In genomic region chr3:109545746-109546145, GRCh38 we compare ENCODE assay signal across 28 cellular contexts.
"Had no signal": no experiment of that assay in that cellular context is flagged by ENCODE, and none has a peak within 500 bp of the region (broad histone marks: within the 10 kb centered on the region; RNA-seq: fewer than 3 reads in every experiment).

No MANE protein-coding gene starts in this region.

- H3K27ac ChIP-seq: body of pancreas, colonic mucosa, left lung, lower lobe of right lung, right atrium auricular region, tibial artery, upper lobe of right lung had no signal

- DNase-seq: activated CD4-positive, alpha-beta T cell treated with anti-CD3 and anti-CD28 coated beads for 36 hours; activated CD4-positive, alpha-beta T cell treated with anti-CD3 and anti-CD28 coated beads, Interleukin-2, amount 50 U/mL, for 48 hours; activated CD4-positive, CD25-positive, alpha-beta regulatory T cell; activated CD8-positive, alpha-beta memory T cell treated with anti-CD3 and anti-CD28 coated beads for 24 hours; activated effector memory CD4-positive, alpha-beta T cell treated with anti-CD3 and anti-CD28 coated beads, Interleukin-2, amount 50 U/mL, for 16 hours; activated naive CD4-positive, alpha-beta T cell treated with anti-CD3 and anti-CD28 coated beads for 36 hours; amygdala; body of pancreas; colonic mucosa; endodermal cell; foreskin melanocyte; left lung; lower lobe of right lung; mesenchymal stem cell; naive thymus-derived CD8-positive, alpha-beta T cell; nucleus accumbens; stimulated activated CD4-positive, alpha-beta T cell treated with anti-CD3 and anti-CD28 coated beads, Interleukin-1b, Interleukin-23, amount 100 ng/mL, for 48 hours; stimulated activated CD4-positive, alpha-beta T cell treated with anti-CD3 and anti-CD28 coated beads, Interleukin-4, amount 100 ng/mL, for 4 hours; stimulated activated CD8-positive, alpha-beta memory T cell treated with anti-CD3 and anti-CD28 coated beads, Interleukin-4, amount 100 ng/mL, for 48 hours; stimulated activated naive CD8-positive, alpha-beta T cell treated with anti-CD3 and anti-CD28 coated beads, Interleukin-15, amount 100 ng/mL, for 72 hours; substantia nigra; T-helper 1 cell; tibial artery; upper lobe of right lung had no signal

- H3K27me3 ChIP-seq: body of pancreas, colonic mucosa, left lung, right atrium auricular region, tibial artery, upper lobe of right lung had no signal

- H3K36me3 ChIP-seq: colonic mucosa, left lung, lower lobe of right lung, right atrium auricular region, tibial artery, upper lobe of right lung had no signal

- H3K4me2 ChIP-seq: smooth muscle cell had no signal

- H3K4me1 ChIP-seq: body of pancreas, colonic mucosa, left lung, lower lobe of right lung, right atrium auricular region, tibial artery, upper lobe of right lung had no signal

- ATAC-seq: activated CD4-positive, alpha-beta T cell treated with anti-CD3 and anti-CD28 coated beads for 36 hours; body of pancreas; esophagus mucosa; left lung; lower lobe of right lung; naive thymus-derived CD8-positive, alpha-beta T cell; stimulated activated memory B cell treated with anti-CD40 and anti-IgM and Interleukin-4, amounts not matched to agents 10 μg/mL and 1 μg/mL and 100 μg/mL, for 72 hours; stimulated activated naive CD8-positive, alpha-beta T cell treated with anti-CD3 and anti-CD28 coated beads, Interleukin-15, amount 100 ng/mL, for 72 hours; upper lobe of right lung had no signal

- H3K4me3 ChIP-seq: body of pancreas, colonic mucosa, left lung, lower lobe of right lung, right atrium auricular region, smooth muscle cell, tibial artery, upper lobe of right lung had no signal

- H3K9me3 ChIP-seq: body of pancreas, colonic mucosa, lower lobe of right lung, tibial artery, upper lobe of right lung had no signal
